8 cellular contexts compared by ENCODE assay signal in the genomic region with DNA sequence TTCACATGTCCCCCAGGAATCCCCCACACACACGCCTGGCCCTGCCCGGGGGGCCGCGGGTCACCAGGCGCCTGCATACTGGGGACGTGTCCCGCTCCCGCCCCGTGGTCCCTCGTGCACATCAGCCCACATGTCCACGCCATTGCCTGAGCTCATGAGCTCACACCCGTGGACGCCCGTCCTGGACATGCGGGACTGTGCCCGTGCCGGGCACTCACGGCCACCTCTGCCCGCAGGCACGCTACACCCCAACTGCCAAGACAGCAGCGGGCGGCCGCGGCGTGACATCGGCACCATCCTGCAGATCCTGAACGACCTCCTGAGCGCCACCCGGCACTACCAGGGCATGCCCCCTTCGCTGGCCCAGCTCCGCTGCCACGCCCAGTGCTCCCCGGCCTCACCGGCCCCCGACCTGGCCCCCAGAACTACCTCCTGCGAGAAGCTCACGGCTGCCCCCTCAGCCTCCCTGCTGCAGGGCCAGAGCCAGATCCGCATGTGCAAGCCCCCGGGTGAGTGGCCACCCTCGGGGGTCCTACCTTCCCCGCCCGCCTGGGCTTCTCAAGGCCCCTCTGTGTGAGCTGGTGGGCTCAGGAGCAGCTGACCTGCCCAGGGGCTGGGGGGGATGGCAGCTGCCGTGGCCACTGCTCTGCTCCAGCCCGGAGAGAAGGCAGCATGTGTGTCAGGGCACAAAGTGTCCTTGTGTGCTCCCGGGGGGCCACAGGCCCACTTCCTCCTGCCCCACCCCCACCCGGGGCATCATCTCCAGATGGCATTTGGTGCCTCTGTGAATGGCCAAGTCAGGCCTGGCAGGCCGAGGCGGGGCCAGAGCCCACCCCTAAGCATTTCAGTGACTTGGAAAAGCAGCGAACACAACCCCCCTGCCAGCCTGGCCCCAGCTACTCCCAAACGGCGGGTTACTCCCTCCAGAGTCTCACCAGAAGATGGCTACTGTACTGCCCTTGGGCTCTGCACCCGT. TPM values are rescaled to one million over a fixed set of nuclear protein-coding genes. Genes with fewer than 3 reads are reported as not detected.
DNase-seq lines count a peak whose midpoint lies in the region; ATAC-seq and TF ChIP-seq lines count a peak whose summit lies in the region.
"Had no signal": no experiment of that assay in that cellular context is flagged by ENCODE, and none has a peak within 500 bp of the region (broad histone marks: within the 10 kb centered on the region; RNA-seq: fewer than 3 reads in every experiment).

No MANE protein-coding gene starts in this region.

- peak in 53 of 58 donors; percentile 15 to 90 (median 74) for DNase-seq in anterior cingulate cortex (lab: John Stamatoyannopoulos, UW)
- no peak for DNase-seq in memory B cell (ENCODE audit: low spot score in 2 of 2)
- DNase-seq in G401 (ENCODE audit: low spot score): no peak
- DNase-seq: NCI-H1048 had no signal

- no peak for TF ChIP-seq CTCF in HEK293 (tag by site-specific recombination; IDR thresholded peaks at IDR 0.05)

- in situ Hi-C loops in G401 (cut with HindIII; ENCODE audit: low sequenced_read_pairs): no loop called here

- H3K9me3 ChIP-seq in HEK293 (ENCODE audit: control insufficient read depth, insufficient read depth, low read depth, low read length) (no peaks in the 10 kb centered on the region), subcutaneous abdominal adipose tissue (ENCODE audit: control insufficient read depth in 5 of 5, low read length in 5 of 5) (peaks cover 0 to 2% (median 0%) of the 10 kb centered on the region in 5 donors)

- H3K4me3 ChIP-seq in HEK293 (ENCODE audit: low read depth, low read length) (no peak overlapping the region), subcutaneous abdominal adipose tissue (ENCODE audit: low read depth in 1 of 5, low read length in 5 of 5) (no peak overlapping the region)

- H3K27me3 Mint-ChIP-seq in memory B cell: no peaks in the 10 kb centered on the region

- ATAC-seq in memory B cell (ENCODE audit: low read depth): no peak
- no peak for ATAC-seq in HG03378 (IDR thresholded peaks at IDR 0.05; ENCODE audit: unreplicated experiment)
- ATAC-seq in GM18519 (IDR thresholded peaks at IDR 0.05; ENCODE audit: low FRiP score, unreplicated experiment): no peak

- H3K27ac ChIP-seq in HEK293 (ENCODE audit: extremely low read depth, low read depth, low read length): peak overlapping the region; percentile 100
- H3K27ac ChIP-seq in subcutaneous abdominal adipose tissue (ENCODE audit: low read depth, low read length): peak overlapping the region; percentile 97

- H3K36me3 ChIP-seq in HEK293 (ENCODE audit: control insufficient read depth in 2 of 2, insufficient read depth in 1 of 2, low read length in 2 of 2): peaks cover 21 to 58% of the 10 kb centered on the region in 2 experiments
- peaks cover 0 to 53% (median 40%) of the 10 kb centered on the region in 5 donors for H3K36me3 ChIP-seq in subcutaneous abdominal adipose tissue (ENCODE audit: control insufficient read depth in 5 of 5, insufficient read depth in 5 of 5, low read length in 5 of 5)

- peaks cover 17% of the 10 kb centered on the region for H3K4me1 Mint-ChIP-seq in memory B cell

- H3K27ac Mint-ChIP-seq in memory B cell: peak overlapping the region; percentile 35

- peaks cover 17% of the 10 kb centered on the region for H3K36me3 Mint-ChIP-seq in memory B cell

- H3K4me1 ChIP-seq in HEK293 (ENCODE audit: control insufficient read depth, insufficient read depth, low read length): peaks cover 19% of the 10 kb centered on the region
- H3K4me1 ChIP-seq in subcutaneous abdominal adipose tissue (ENCODE audit: control insufficient read depth in 5 of 5, insufficient read depth in 5 of 5, low read length in 5 of 5): peaks cover 9 to 81% (median 70%) of the 10 kb centered on the region in 5 donors

- H3K9me3 Mint-ChIP-seq in memory B cell: no peaks in the 10 kb centered on the region

- POLR2A ChIA-PET in HEK293 (lab: Yijun Ruan, JAX): interaction anchor here (0.6 to 10.8 kb wide), 6 partner anchors 11 to 466 kb away, joined by 3 to 407 read pairs (median 4); partner anchors contain the start of genes CBARP, CIRBP and FAM174C

- H3K4me3 Mint-ChIP-seq in memory B cell: peak overlapping the region; percentile 29

- peaks cover 0 to 6% (median 0%) of the 10 kb centered on the region in 5 donors for H3K27me3 ChIP-seq in subcutaneous abdominal adipose tissue (ENCODE audit: control insufficient read depth in 5 of 5, insufficient read depth in 4 of 5, low read length in 5 of 5)

- CTCF ChIA-PET in HEK293 (lab: Yijun Ruan, JAX): interaction anchor here (0.6 to 1.3 kb wide), 6 partner anchors 11 to 37 kb away, joined by 3 to 9 read pairs (median 6); no protein-coding TSS in a partner anchor

- peak overlapping the region in 1 of 5 donors; percentile 30 for H3K9ac ChIP-seq in subcutaneous abdominal adipose tissue (ENCODE audit: low read length in 5 of 5)

TF ChIP-seq in HEK293, 187 proteins besides CTCF, POLR2A, EP300 and RAD21 (continues in another document):
- TF ChIP-seq HOXA7 (CRISPR knock-in tag; IDR thresholded peaks at IDR 0.05; ENCODE audit: borderline replicate concordance) (no peak), KLF1 (tag by site-specific recombination; IDR thresholded peaks at IDR 0.05) (peak; percentile 34; the same call in 1 of the 2 replicates), ZNF335 (tag by site-specific recombination; conservative IDR thresholded peaks at IDR 0.05) (no peak), ZNF341 (tag by site-specific recombination; IDR thresholded peaks at IDR 0.05; ENCODE audit: low read depth) (no peak), TCF7L2 (IDR thresholded peaks at IDR 0.05; ENCODE audit: borderline replicate concordance, low read depth, low read length) (no peak), ZNF394 (tag by site-specific recombination; IDR thresholded peaks at IDR 0.05; ENCODE audit: borderline replicate concordance) (peak; percentile 99), ZNF660 (tag by site-specific recombination; IDR thresholded peaks at IDR 0.05) (no peak), ZNF792 (tag by site-specific recombination; IDR thresholded peaks at IDR 0.05) (no peak), REPIN1 (tag by site-specific recombination; IDR thresholded peaks at IDR 0.05; ENCODE audit: low read depth) (no peak), ZBTB17 (tag by site-specific recombination; IDR thresholded peaks at IDR 0.05) (no peak), HIC1 (tag by site-specific recombination; IDR thresholded peaks at IDR 0.05) (peak; percentile 92), WT1 (tag by site-specific recombination; IDR thresholded peaks at IDR 0.05) (0 out of 2 replicates have a peak, but pooled peaks have one; percentile 37), BCL11B (tag by site-specific recombination; IDR thresholded peaks at IDR 0.05; ENCODE audit: low read depth) (peak; percentile 66; the same call in 1 of the 2 replicates), ZNF350 (tag by site-specific recombination; IDR thresholded peaks at IDR 0.05) (no peak), GLIS1 (tag by site-specific recombination; IDR thresholded peaks at IDR 0.05) (peak; percentile 24; the same call in 1 of the 2 replicates), ZNF155 (tag by site-specific recombination; IDR thresholded peaks at IDR 0.05) (no peak), ZNF843 (tag by site-specific recombination; IDR thresholded peaks at IDR 0.05) (no peak), GLIS2 (tag by site-specific recombination; IDR thresholded peaks at IDR 0.05) (peak; percentile 74), BCL11A (tag by site-specific recombination; IDR thresholded peaks at IDR 0.05; ENCODE audit: low read depth) (0 out of 2 replicates have a peak, but pooled peaks have one; percentile 9), ZFP37 (tag by site-specific recombination; IDR thresholded peaks at IDR 0.05) (no peak)
- TF ChIP-seq, protein P1, sequence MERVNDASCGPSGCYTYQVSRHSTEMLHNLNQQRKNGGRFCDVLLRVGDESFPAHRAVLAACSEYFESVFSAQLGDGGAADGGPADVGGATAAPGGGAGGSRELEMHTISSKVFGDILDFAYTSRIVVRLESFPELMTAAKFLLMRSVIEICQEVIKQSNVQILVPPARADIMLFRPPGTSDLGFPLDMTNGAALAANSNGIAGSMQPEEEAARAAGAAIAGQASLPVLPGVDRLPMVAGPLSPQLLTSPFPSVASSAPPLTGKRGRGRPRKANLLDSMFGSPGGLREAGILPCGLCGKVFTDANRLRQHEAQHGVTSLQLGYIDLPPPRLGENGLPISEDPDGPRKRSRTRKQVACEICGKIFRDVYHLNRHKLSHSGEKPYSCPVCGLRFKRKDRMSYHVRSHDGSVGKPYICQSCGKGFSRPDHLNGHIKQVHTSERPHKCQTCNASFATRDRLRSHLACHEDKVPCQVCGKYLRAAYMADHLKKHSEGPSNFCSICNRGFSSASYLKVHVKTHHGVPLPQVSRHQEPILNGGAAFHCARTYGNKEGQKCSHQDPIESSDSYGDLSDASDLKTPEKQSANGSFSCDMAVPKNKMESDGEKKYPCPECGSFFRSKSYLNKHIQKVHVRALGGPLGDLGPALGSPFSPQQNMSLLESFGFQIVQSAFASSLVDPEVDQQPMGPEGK (tag by site-specific recombination; IDR thresholded peaks at IDR 0.05): peak; percentile 55

RNA-seq across cellular contexts. Expression of gene MIDN, which starts 7.1 kb away (rescaled TPM):
- total RNA-seq in G401 (2014; rRNA removed; shearing (Covaris generic)): 14.0 and 17.5 TPM in 2 replicates

RNA-seq across cellular contexts. Expression of gene CIRBP, which starts 13.7 kb away (rescaled TPM):
- total RNA-seq in G401 (2014; rRNA removed; shearing (Covaris generic)): 196 and 215 TPM in 2 replicates

RNA-seq across cellular contexts. Expression of gene ATP5F1D, which starts 13.9 kb away (rescaled TPM):
- total RNA-seq in G401 (2014; rRNA removed; shearing (Covaris generic)): 61.3 and 98.5 TPM in 2 replicates

RNA-seq across cellular contexts. Expression of gene CBARP, which starts 17.7 kb away (rescaled TPM):
- 3.6 and 5.6 TPM in 2 replicates for total RNA-seq in G401 (2014; rRNA removed; shearing (Covaris generic))

RNA-seq across cellular contexts. Expression of gene FAM174C, which starts 19.9 kb away (rescaled TPM):
- 37.9 and 45.0 TPM in 2 replicates for total RNA-seq in G401 (2014; rRNA removed; shearing (Covaris generic))

Comparison
In these comparisons a context has a peak if more than half of its experiments do, and no peak if none do; other contexts are left out.
1. DNase-seq: peak in anterior cingulate cortex (53 of 58); none in memory B cell (0 of 2) and G401 (single experiment).